ENCODE assay signal across 12 cellular contexts in the genomic region with DNA sequence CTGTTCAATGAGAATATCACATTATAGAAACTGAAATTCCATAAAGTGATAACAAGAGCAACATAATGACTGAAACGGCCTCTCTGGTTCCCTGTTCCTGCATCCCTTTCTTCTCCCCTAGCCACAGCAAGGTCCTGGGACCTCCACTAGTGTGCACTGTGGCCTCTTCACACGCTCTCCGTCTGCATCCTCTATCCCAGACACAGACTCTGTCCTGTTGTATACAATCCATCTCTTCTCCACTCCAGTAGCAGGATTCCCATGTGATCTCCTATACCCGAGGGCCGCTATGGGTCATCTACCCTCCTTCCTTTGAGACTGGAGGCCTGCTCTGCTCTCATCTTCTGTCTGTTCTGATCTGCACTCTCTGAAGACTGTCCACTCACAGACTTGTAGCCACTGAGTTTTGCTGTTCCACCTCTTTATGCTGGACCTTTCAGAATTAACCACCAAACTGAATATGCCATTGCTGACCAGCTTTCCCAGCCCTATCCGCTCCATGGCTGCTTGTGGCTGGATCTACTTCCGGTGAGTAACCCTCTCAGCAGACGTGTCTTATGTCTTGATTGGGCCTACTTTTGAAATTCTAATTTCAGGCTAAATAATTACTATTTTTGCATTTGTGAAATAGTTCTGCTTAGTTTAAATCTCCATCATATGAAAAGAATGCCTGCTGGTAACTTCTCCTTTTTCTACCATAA.
DNase-seq lines count a peak whose midpoint lies in the region; ATAC-seq, FAIRE-seq and TF ChIP-seq lines count a peak whose summit lies in the region.
"Had no signal": no experiment of that assay in that cellular context is flagged by ENCODE, and none has a peak within 500 bp of the region (broad histone marks: within the 10 kb centered on the region; RNA-seq: fewer than 3 reads in every experiment).

No MANE protein-coding gene starts in this region.

- no peak for FAIRE-seq in pancreas (lab: Jason Lieb, UNC)

- H3K9me3 ChIP-seq in BLaER1 treated with 17β-estradiol and CSF1 and Interleukin-3, amounts not matched to agents 10 nM and 100 nM (replicated peaks in 1 of 11) = 0 out of 22 replicates have a peak, but pooled peaks cover 0 to 11% (median 0%) of the 10 kb centered on the region in 11 experiments
- no peaks in the 10 kb centered on the region for H3K9me3 ChIP-seq in pancreas
- H3K9me3 ChIP-seq: SJSA1 had no signal

- H3K27ac Mint-ChIP-seq in stimulated activated naive B cell treated with anti-CD40 and anti-IgM and Interleukin-4, amounts not matched to agents 10 μg/mL and 1 μg/mL and 100 μg/mL, for 72 hours = no peak overlapping the region
- H3K27ac Mint-ChIP-seq: activated naive CD8-positive, alpha-beta T cell had no signal

- H4K20me1 ChIP-seq in BLaER1 treated with 17β-estradiol and CSF1 and Interleukin-3, amounts not matched to agents 10 nM and 100 nM = peaks cover 0 to 77% (median 0%) of the 10 kb centered on the region in 11 experiments; a peak in 2 of 22 replicates

- peak overlapping the region in 7 of 11 experiments; percentile 30 to 87 (median 71); a peak in 13 of 22 replicates for H3K4me2 ChIP-seq in BLaER1 treated with 17β-estradiol and CSF1 and Interleukin-3, amounts not matched to agents 10 nM and 100 nM

- H3K4me3 ChIP-seq in BLaER1 treated with 17β-estradiol and CSF1 and Interleukin-3, amounts not matched to agents 10 nM and 100 nM = peak overlapping the region in 1 of 10 experiments; percentile 10; a peak in 1 of 20 replicates
- no peak overlapping the region for H3K4me3 ChIP-seq in brain microvascular endothelial cell (ENCODE audit: low read depth, low read length)
- H3K4me3 ChIP-seq in pancreas = no peak overlapping the region
- H3K4me3 ChIP-seq: SJSA1 had no signal

- TF ChIP-seq CTCF in brain microvascular endothelial cell (IDR thresholded peaks at IDR 0.05; ENCODE audit: low read depth, low read length, missing control alignments) = no peak
- no peak for TF ChIP-seq CTCF in pancreas (IDR thresholded peaks at IDR 0.05)

- peak; percentile 58 for DNase-seq in HT1080 (ENCODE audit: low read depth)
- peak; percentile 21 for DNase-seq in brain microvascular endothelial cell
- DNase-seq in sciatic nerve (ENCODE audit: low spot score) = no peak
- no peak for DNase-seq in activated T-cell treated with anti-CD3 and anti-CD28 coated beads for 4 hours
- no peak for DNase-seq in pancreas
- DNase-seq in activated CD4-positive, alpha-beta T cell treated with anti-CD3 and anti-CD28 coated beads, Interleukin-2, amount 50 U/mL, for 48 hours = no peak
- no peak for DNase-seq in stimulated activated naive B cell treated with anti-CD40 and anti-IgM and Interleukin-4, amounts not matched to agents 10 μg/mL and 1 μg/mL and 100 μg/mL, for 72 hours
- DNase-seq: activated CD4-positive, alpha-beta T cell treated with anti-CD3 and anti-CD28 coated beads for 4 hours; islet precursor cell had no signal

- intact Hi-C loops in sciatic nerve (cut with DNase I) (no loop called here), pancreas (cut with DNase I) (no loop called here)

- H3K27ac ChIP-seq in BLaER1 treated with 17β-estradiol and CSF1 and Interleukin-3, amounts not matched to agents 10 nM and 100 nM = peak overlapping the region in 6 of 11 experiments; percentile 35 to 72 (median 48); a peak in 11 of 22 replicates
- H3K27ac ChIP-seq in brain microvascular endothelial cell (peak overlapping the region; percentile 39), pancreas (peak overlapping the region in 2 of 4 donors; percentile 27 to 37)
- H3K27ac ChIP-seq: SJSA1 had no signal

- no peak overlapping the region for H3K4me3 Mint-ChIP-seq in stimulated activated naive B cell treated with anti-CD40 and anti-IgM and Interleukin-4, amounts not matched to agents 10 μg/mL and 1 μg/mL and 100 μg/mL, for 72 hours
- H3K4me3 Mint-ChIP-seq: activated naive CD8-positive, alpha-beta T cell had no signal

- in situ Hi-C loops in brain microvascular endothelial cell (cut with HindIII; ENCODE audit: low pct_ligation_motif_present, low sequenced_read_pairs) = loop anchor here (25.0 kb wide), 1 partner anchor 210 kb away; no protein-coding TSS in a partner anchor

- peaks cover 0 to 67% (median 0%) of the 10 kb centered on the region in 11 experiments; a peak in 6 of 22 replicates for H3K36me3 ChIP-seq in BLaER1 treated with 17β-estradiol and CSF1 and Interleukin-3, amounts not matched to agents 10 nM and 100 nM
- H3K36me3 ChIP-seq in brain microvascular endothelial cell (replicated peaks) = no peaks in the 10 kb centered on the region
- peaks cover 0 to 4% (median 0%) of the 10 kb centered on the region in 3 donors for H3K36me3 ChIP-seq in pancreas
- H3K36me3 ChIP-seq: SJSA1 had no signal

- H3K4me1 Mint-ChIP-seq in stimulated activated naive B cell treated with anti-CD40 and anti-IgM and Interleukin-4, amounts not matched to agents 10 μg/mL and 1 μg/mL and 100 μg/mL, for 72 hours = peaks cover 0 to 5% of the 10 kb centered on the region in 2 donors

- H3K27me3 ChIP-seq in BLaER1 treated with 17β-estradiol and CSF1 and Interleukin-3, amounts not matched to agents 10 nM and 100 nM = no peaks in the 10 kb centered on the region
- H3K27me3 ChIP-seq in brain microvascular endothelial cell (replicated peaks) (no peaks in the 10 kb centered on the region), pancreas (no peaks in the 10 kb centered on the region)
- H3K27me3 ChIP-seq: SJSA1 had no signal

- no peaks in the 10 kb centered on the region for H3K9me3 Mint-ChIP-seq in stimulated activated naive B cell treated with anti-CD40 and anti-IgM and Interleukin-4, amounts not matched to agents 10 μg/mL and 1 μg/mL and 100 μg/mL, for 72 hours

- ATAC-seq in sciatic nerve (peak; percentile 32), pancreas (no peak)
- no peak for ATAC-seq in stimulated activated naive B cell treated with anti-CD40 and anti-IgM and Interleukin-4, amounts not matched to agents 10 μg/mL and 1 μg/mL and 100 μg/mL, for 72 hours (replicated peaks)

- H3K9ac ChIP-seq in BLaER1 treated with 17β-estradiol and CSF1 and Interleukin-3, amounts not matched to agents 10 nM and 100 nM = no peak overlapping the region; a peak in 1 of 22 replicates

- peaks cover 0 to 57% (median 15%) of the 10 kb centered on the region in 10 experiments; a peak in 13 of 20 replicates for H3K4me1 ChIP-seq in BLaER1 treated with 17β-estradiol and CSF1 and Interleukin-3, amounts not matched to agents 10 nM and 100 nM
- peaks cover 23 to 60% (median 50%) of the 10 kb centered on the region in 3 donors for H3K4me1 ChIP-seq in pancreas

- H3K27me3 Mint-ChIP-seq in stimulated activated naive B cell treated with anti-CD40 and anti-IgM and Interleukin-4, amounts not matched to agents 10 μg/mL and 1 μg/mL and 100 μg/mL, for 72 hours = no peaks in the 10 kb centered on the region

- 86 to 93% methylated on average over 8 of the region's 8 CpGs for WGBS in pancreas, 2 donors

- H3K36me3 Mint-ChIP-seq in stimulated activated naive B cell treated with anti-CD40 and anti-IgM and Interleukin-4, amounts not matched to agents 10 μg/mL and 1 μg/mL and 100 μg/mL, for 72 hours = no peaks in the 10 kb centered on the region
- H3K36me3 Mint-ChIP-seq: activated naive CD8-positive, alpha-beta T cell had no signal

Comparison
In these comparisons a context has a peak if more than half of its experiments do, and no peak if none do; other contexts are left out.
1. DNase-seq: peak in HT1080 (single experiment) and brain microvascular endothelial cell (single experiment); none in sciatic nerve (single experiment), activated T-cell treated with anti-CD3 and anti-CD28 coated beads for 4 hours (single experiment), pancreas (0 of 6), activated CD4-positive, alpha-beta T cell treated with anti-CD3 and anti-CD28 coated beads, Interleukin-2, amount 50 U/mL, for 48 hours (0 of 2) and stimulated activated naive B cell treated with anti-CD40 and anti-IgM and Interleukin-4, amounts not matched to agents 10 μg/mL and 1 μg/mL and 100 μg/mL, for 72 hours (single experiment).